31 cellular contexts compared by ENCODE assay signal in the genomic region with DNA sequence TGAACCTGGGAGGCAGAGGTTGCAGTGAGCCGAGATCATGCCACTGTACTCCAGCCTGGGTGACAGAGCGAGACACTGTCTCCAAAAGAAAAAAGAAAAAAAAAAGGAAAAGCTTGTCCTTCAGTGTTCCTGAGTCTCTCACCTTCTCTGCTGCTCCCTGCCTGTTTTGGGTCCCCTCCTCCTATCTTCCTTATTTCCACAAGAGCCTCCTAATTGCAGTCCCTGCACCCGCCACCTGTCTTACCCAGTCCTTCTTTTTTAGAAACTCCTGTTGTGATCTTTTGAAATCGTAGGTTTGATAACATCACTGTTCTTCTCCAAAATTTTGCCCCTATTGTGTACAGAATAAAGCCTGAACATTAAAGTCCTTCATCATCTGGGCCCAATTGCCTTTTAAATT.
"Had no signal": no experiment of that assay in that cellular context is flagged by ENCODE, and none has a peak within 500 bp of the region (broad histone marks: within the 10 kb centered on the region; RNA-seq: fewer than 3 reads in every experiment).

No MANE protein-coding gene starts in this region.

- H3K27ac ChIP-seq: ascending aorta, breast epithelium, VCaP had no signal

- H3K4me3 Mint-ChIP-seq: activated CD4-positive, alpha-beta memory T cell treated with anti-CD3 and anti-CD28 coated beads, Interleukin-2, amount 10 ng/mL, durations not matched to agents 7 days and 5 days; activated CD8-positive, alpha-beta memory T cell treated with anti-CD3 and anti-CD28 coated beads, Interleukin-2, amount 10 ng/mL, durations not matched to agents 7 days and 5 days; activated naive CD8-positive, alpha-beta T cell treated with anti-CD3 and anti-CD28 coated beads for 36 hours had no signal

- H3K27ac Mint-ChIP-seq: activated CD4-positive, alpha-beta memory T cell treated with anti-CD3 and anti-CD28 coated beads, Interleukin-2, amount 10 ng/mL, durations not matched to agents 7 days and 5 days; activated CD8-positive, alpha-beta memory T cell treated with anti-CD3 and anti-CD28 coated beads, Interleukin-2, amount 10 ng/mL, durations not matched to agents 7 days and 5 days; activated naive CD8-positive, alpha-beta T cell treated with anti-CD3 and anti-CD28 coated beads for 36 hours had no signal

- H3K4me1 Mint-ChIP-seq: activated CD4-positive, alpha-beta memory T cell treated with anti-CD3 and anti-CD28 coated beads, Interleukin-2, amount 10 ng/mL, durations not matched to agents 7 days and 5 days; activated CD8-positive, alpha-beta memory T cell treated with anti-CD3 and anti-CD28 coated beads, Interleukin-2, amount 10 ng/mL, durations not matched to agents 7 days and 5 days; activated naive CD8-positive, alpha-beta T cell treated with anti-CD3 and anti-CD28 coated beads for 36 hours had no signal

- H3K4me1 ChIP-seq: ascending aorta, breast epithelium had no signal

- H3K36me3 Mint-ChIP-seq: activated CD8-positive, alpha-beta memory T cell treated with anti-CD3 and anti-CD28 coated beads, Interleukin-2, amount 10 ng/mL, durations not matched to agents 7 days and 5 days; activated naive CD8-positive, alpha-beta T cell treated with anti-CD3 and anti-CD28 coated beads for 36 hours had no signal

- H3K4me3 ChIP-seq: ascending aorta, breast epithelium, MG63 had no signal

- H3K9me3 Mint-ChIP-seq: activated CD4-positive, alpha-beta memory T cell treated with anti-CD3 and anti-CD28 coated beads, Interleukin-2, amount 10 ng/mL, durations not matched to agents 7 days and 5 days; activated naive CD8-positive, alpha-beta T cell treated with anti-CD3 and anti-CD28 coated beads for 36 hours had no signal

- H3K9me3 ChIP-seq: ascending aorta, breast epithelium, MG63 had no signal

- H3K36me3 ChIP-seq: ascending aorta, breast epithelium, MG63 had no signal

- ATAC-seq: activated CD8-positive, alpha-beta memory T cell treated with anti-CD3 and anti-CD28 coated beads, Interleukin-2, amount 10 ng/mL, durations not matched to agents 7 days and 5 days had no signal

- DNase-seq: activated CD4-positive, alpha-beta memory T cell treated with anti-CD3 and anti-CD28 coated beads, Interleukin-2, amount 10 ng/mL, durations not matched to agents 7 days and 5 days; activated CD4-positive, alpha-beta T cell treated with anti-CD3 and anti-CD28 coated beads for 1 hour; activated CD4-positive, alpha-beta T cell treated with anti-CD3 and anti-CD28 coated beads for 48 hours; activated CD4-positive, CD25-positive, alpha-beta regulatory T cell; activated CD8-positive, alpha-beta memory T cell treated with anti-CD3 and anti-CD28 coated beads for 24 hours; activated CD8-positive, alpha-beta memory T cell treated with anti-CD3 and anti-CD28 coated beads, Interleukin-2, amount 10 ng/mL, durations not matched to agents 7 days and 5 days; activated CD8-positive, alpha-beta memory T cell treated with anti-CD3 and anti-CD28 coated beads, Interleukin-2, amount 50 U/mL, for 48 hours; activated effector memory CD4-positive, alpha-beta T cell treated with Interleukin-2 at 50 U/mL for 16 hours; activated naive CD4-positive, alpha-beta T cell treated with anti-CD3 and anti-CD28 coated beads, Interleukin-2, amount 50 U/mL, for 16 hours; activated naive CD8-positive, alpha-beta T cell treated with anti-CD3 and anti-CD28 coated beads for 36 hours; activated T-cell treated with anti-CD3 and anti-CD28 coated beads, Interleukin-2, amount 50 U/mL, for 48 hours; amygdala; Kasumi-1; KG1; MG63; NCI-H1092; NCI-H1417; NCI-H146; NCI-H187; NCI-H2029 treated with DMSO at 0.1 percent for 48 hours; NCI-H345; NCI-H524 treated with DMSO at 0.1 percent for 48 hours; NCI-H748 treated with DMSO at 0.1 percent for 48 hours; Right ventricle myocardium superior; SW 1271; T-helper 1 cell; T-helper 2 cell; T-helper 9 cell had no signal

- H3K27me3 ChIP-seq: ascending aorta, breast epithelium had no signal

- H3K27me3 Mint-ChIP-seq: activated CD4-positive, alpha-beta memory T cell treated with anti-CD3 and anti-CD28 coated beads, Interleukin-2, amount 10 ng/mL, durations not matched to agents 7 days and 5 days; activated CD8-positive, alpha-beta memory T cell treated with anti-CD3 and anti-CD28 coated beads, Interleukin-2, amount 10 ng/mL, durations not matched to agents 7 days and 5 days; activated naive CD8-positive, alpha-beta T cell treated with anti-CD3 and anti-CD28 coated beads for 36 hours had no signal
